In the genomic region with DNA sequence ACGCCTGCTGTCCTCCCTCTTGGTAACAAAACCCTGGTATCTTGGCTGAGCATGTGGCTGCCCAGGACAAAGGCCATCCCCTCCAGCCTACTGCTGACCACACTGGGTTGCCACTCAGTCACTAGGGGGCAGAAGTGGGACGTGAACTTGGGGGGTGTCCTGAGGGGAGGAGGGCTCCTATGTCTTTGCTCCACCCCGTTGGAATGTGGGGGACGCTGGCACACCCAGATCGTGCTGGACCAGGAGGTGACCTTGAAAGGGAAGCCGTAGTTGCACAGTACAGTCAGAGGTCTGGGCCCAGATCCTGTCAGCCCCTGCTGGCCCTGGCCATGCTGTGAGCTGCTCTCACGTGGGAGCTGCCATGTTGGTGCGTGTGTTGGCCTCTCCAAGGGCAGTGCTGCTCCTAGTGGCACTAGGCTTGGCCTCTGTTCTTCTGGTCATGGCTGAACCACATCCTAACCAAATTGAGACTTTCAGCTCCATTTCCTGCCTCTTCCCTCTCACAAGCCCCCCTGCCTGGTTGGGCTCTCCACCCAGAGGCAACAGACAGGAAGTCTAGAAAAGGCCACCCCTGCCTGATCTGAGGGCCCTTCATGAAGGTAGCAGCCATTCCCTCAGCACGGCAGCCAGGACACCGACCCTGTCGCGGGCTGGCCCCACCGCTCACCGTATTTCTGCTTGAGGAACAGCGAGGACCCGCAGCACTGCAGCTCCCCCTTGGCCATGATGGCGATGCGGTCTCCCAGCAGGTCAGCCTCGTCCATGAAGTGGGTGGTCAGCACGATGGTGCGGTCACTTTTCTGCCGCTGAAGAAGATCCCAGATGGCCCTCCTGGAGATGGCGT, we compare ENCODE assay signal across 9 cellular contexts. TPM values are rescaled to one million over a fixed set of nuclear protein-coding genes. Genes with fewer than 3 reads are reported as not detected.
DNase-seq lines count a peak whose midpoint lies in the region; ATAC-seq and TF ChIP-seq lines count a peak whose summit lies in the region.
"Had no signal": no experiment of that assay in that cellular context is flagged by ENCODE, and none has a peak within 500 bp of the region (broad histone marks: within the 10 kb centered on the region; RNA-seq: fewer than 3 reads in every experiment).

No MANE protein-coding gene starts in this region.

- TF ChIP-seq CTCF in OCI-LY7 (conservative IDR thresholded peaks at IDR 0.05; ENCODE audit: low read length) (peak; percentile 68), fibroblast of mammary gland (conservative IDR thresholded peaks at IDR 0.05; ENCODE audit: control insufficient read depth, insufficient read depth, low read depth, low read length) (peak; percentile 52)
- no peak for TF ChIP-seq CTCF in CD4-positive, alpha-beta T cell (IDR thresholded peaks at IDR 0.05)

- no peaks in the 10 kb centered on the region for H3K36me3 ChIP-seq in OCI-LY7 (ENCODE audit: insufficient read depth, low read length)

- no peaks in the 10 kb centered on the region for H3K27me3 Mint-ChIP-seq in activated T-cell treated with anti-CD3 and anti-CD28 coated beads, Interleukin-2, amount 50 U/mL, for 4 hours (ENCODE audit: low read depth)
- H3K27me3 Mint-ChIP-seq in CD4-positive, alpha-beta T cell, result no peaks in the 10 kb centered on the region
- H3K27me3 Mint-ChIP-seq: brain had no signal

- no peaks in the 10 kb centered on the region for H3K27me3 ChIP-seq in CD4-positive, alpha-beta T cell (ENCODE audit: control insufficient read depth, insufficient read depth, low read length)

- intact Hi-C loops in OCI-LY7 (cut with micrococcal nuclease; ENCODE audit: unreplicated experiment), result no loop called here
- intact Hi-C loops in CD4-positive, alpha-beta T cell (cut with DNase I, micrococcal nuclease), result no loop called here

- H3K9me3 ChIP-seq in OCI-LY7 (ENCODE audit: low read length), result no peaks in the 10 kb centered on the region
- no peaks in the 10 kb centered on the region for H3K9me3 ChIP-seq in CD4-positive, alpha-beta T cell (ENCODE audit: control insufficient read depth, low read length)

- H3K36me3 Mint-ChIP-seq in activated T-cell treated with anti-CD3 and anti-CD28 coated beads, Interleukin-2, amount 50 U/mL, for 4 hours (ENCODE audit: insufficient read depth), result no peaks in the 10 kb centered on the region
- H3K36me3 Mint-ChIP-seq in CD4-positive, alpha-beta T cell (ENCODE audit: low read depth), result peaks cover 7% of the 10 kb centered on the region

- H3K27ac ChIP-seq in OCI-LY7 (ENCODE audit: low read depth, low read length, poor library complexity, severe bottlenecking), result no peak overlapping the region
- no peak overlapping the region for H3K27ac ChIP-seq in CD4-positive, alpha-beta T cell (ENCODE audit: low read depth, low read length)

- POLR2A ChIA-PET in OCI-LY7 (lab: Charles Lee), result no interaction called here
- POLR2A ChIA-PET in CD4-positive, alpha-beta T cell (lab: Charles Lee), result no interaction called here

- no peaks in the 10 kb centered on the region for H3K9me2 ChIP-seq in OCI-LY7 (ENCODE audit: insufficient read depth, low read length)

- CTCF ChIA-PET in OCI-LY7 (lab: Charles Lee; ENCODE audit: unreplicated experiment), result no interaction called here
- CTCF ChIA-PET in CD4-positive, alpha-beta T cell (lab: Charles Lee), result no interaction called here

- H4K20me1 ChIP-seq in OCI-LY7 (ENCODE audit: insufficient read depth, low read length), result no peaks in the 10 kb centered on the region

- no peak overlapping the region for H3K4me3 ChIP-seq in OCI-LY7 (ENCODE audit: low read depth, low read length, poor library complexity, severe bottlenecking)
- H3K4me3 ChIP-seq in fibroblast of mammary gland (ENCODE audit: control insufficient read depth, low read depth, low read length), result no peak overlapping the region

- H3K4me1 ChIP-seq in OCI-LY7 (ENCODE audit: insufficient read depth, low read length, poor library complexity, severe bottlenecking), result no peaks in the 10 kb centered on the region

- H3K27ac Mint-ChIP-seq in CD4-positive, alpha-beta T cell, result no peak overlapping the region
- H3K27ac Mint-ChIP-seq: brain had no signal

- H3K79me2 ChIP-seq in OCI-LY7 (ENCODE audit: insufficient read depth, low read depth, low read length), result no peaks in the 10 kb centered on the region

- no peak overlapping the region for H3K4me3 Mint-ChIP-seq in activated T-cell treated with anti-CD3 and anti-CD28 coated beads, Interleukin-2, amount 50 U/mL, for 4 hours
- H3K4me3 Mint-ChIP-seq in CD4-positive, alpha-beta T cell, result no peak overlapping the region
- H3K4me3 Mint-ChIP-seq: brain had no signal

- no TSS peak for BruUV-seq in OCI-LY7 (replicated peaks; lab: Mats Ljungman, UMichigan)

- peak; percentile 15 for DNase-seq in activated T-cell treated with anti-CD3 and anti-CD28 coated beads for 48 hours (ENCODE audit: low read depth)
- DNase-seq in activated T-cell treated with anti-CD3 and anti-CD28 coated beads, Interleukin-2, amount 50 U/mL, for 4 hours, result no peak
- DNase-seq in OCI-LY7 (ENCODE audit: low spot score), result peak; percentile 16
- DNase-seq in fibroblast of mammary gland (ENCODE audit: low read depth), result peak; percentile 44
- DNase-seq in retina, result peak; percentile 18
- DNase-seq in CD4-positive, alpha-beta T cell, result no peak
- DNase-seq in NCI-H510A (lab: John Stamatoyannopoulos, UW), result no peak

- no peak overlapping the region for H2AFZ ChIP-seq in OCI-LY7 (ENCODE audit: low read length)

- ATAC-seq in activated T-cell treated with anti-CD3 and anti-CD28 coated beads, Interleukin-2, amount 50 U/mL, for 4 hours, result no peak
- ATAC-seq in CD4-positive, alpha-beta T cell (ENCODE audit: poor library complexity), result no peak
- ATAC-seq in GM18498 (IDR thresholded peaks at IDR 0.05; ENCODE audit: unreplicated experiment), result no peak

- no peak overlapping the region for H3K4me2 ChIP-seq in OCI-LY7 (ENCODE audit: low read length)

- no peaks in the 10 kb centered on the region for H3K4me1 Mint-ChIP-seq in activated T-cell treated with anti-CD3 and anti-CD28 coated beads, Interleukin-2, amount 50 U/mL, for 4 hours (ENCODE audit: low read depth)
- no peaks in the 10 kb centered on the region for H3K4me1 Mint-ChIP-seq in CD4-positive, alpha-beta T cell (ENCODE audit: low read depth)
- H3K4me1 Mint-ChIP-seq: brain had no signal

- no peaks in the 10 kb centered on the region for H3K9me3 Mint-ChIP-seq in activated T-cell treated with anti-CD3 and anti-CD28 coated beads, Interleukin-2, amount 50 U/mL, for 4 hours
- no peaks in the 10 kb centered on the region for H3K9me3 Mint-ChIP-seq in CD4-positive, alpha-beta T cell
- H3K9me3 Mint-ChIP-seq: brain had no signal

RNA-seq across cellular contexts. Expression of a gene that starts 29.0 kb away (rescaled TPM):
- total RNA-seq in activated T-cell treated with anti-CD3 and anti-CD28 coated beads, Interleukin-2, amount 50 U/mL, for 4 hours, result 100 to 1,000 TPM; 412 to 481 (median 413) TPM
- total RNA-seq in OCI-LY7 (2014; rRNA removed; shearing (Covaris generic)), result 211 and 225 TPM in 2 replicates
- 323 and 339 TPM in 2 replicates for total RNA-seq in OCI-LY7 (2022)
- 100 to 1,000 TPM; 211 to 214 TPM for total RNA-seq in CD4-positive, alpha-beta T cell

RNA-seq across cellular contexts. Expression of a gene that starts 43.6 kb away (rescaled TPM):
- 1 to 10 TPM; 2.4 to 3.7 (median 2.7) TPM for total RNA-seq in activated T-cell treated with anti-CD3 and anti-CD28 coated beads, Interleukin-2, amount 50 U/mL, for 4 hours
- not detected in 2 replicates for total RNA-seq in OCI-LY7 (2014; rRNA removed; shearing (Covaris generic))
- 0.23 TPM in 1 of 2 replicates, not detected in the other for total RNA-seq in OCI-LY7 (2022)
- total RNA-seq in CD4-positive, alpha-beta T cell, result 1 to 10 TPM; 7.0 to 7.7 TPM

RNA-seq across cellular contexts. Expression of a gene that starts 45.5 kb away (rescaled TPM):
- 10 to 100 TPM; 21.6 to 23.8 (median 22.5) TPM for total RNA-seq in activated T-cell treated with anti-CD3 and anti-CD28 coated beads, Interleukin-2, amount 50 U/mL, for 4 hours
- total RNA-seq in OCI-LY7 (2014; rRNA removed; shearing (Covaris generic)), result 66.6 and 80.0 TPM in 2 replicates
- 74.5 and 87.5 TPM in 2 replicates for total RNA-seq in OCI-LY7 (2022)
- 10 to 100 TPM; 10.1 to 12.5 TPM for total RNA-seq in CD4-positive, alpha-beta T cell

Comparison
In these comparisons a context has a peak if more than half of its experiments do, and no peak if none do; other contexts are left out.
1. DNase-seq: peak in activated T-cell treated with anti-CD3 and anti-CD28 coated beads for 48 hours (single experiment), OCI-LY7 (single experiment), fibroblast of mammary gland (single experiment) and retina (single experiment); none in activated T-cell treated with anti-CD3 and anti-CD28 coated beads, Interleukin-2, amount 50 U/mL, for 4 hours (single experiment), CD4-positive, alpha-beta T cell (0 of 10) and NCI-H510A (single experiment).